Comparison of ENCODE assay signal across 28 cellular contexts in the genomic region with DNA sequence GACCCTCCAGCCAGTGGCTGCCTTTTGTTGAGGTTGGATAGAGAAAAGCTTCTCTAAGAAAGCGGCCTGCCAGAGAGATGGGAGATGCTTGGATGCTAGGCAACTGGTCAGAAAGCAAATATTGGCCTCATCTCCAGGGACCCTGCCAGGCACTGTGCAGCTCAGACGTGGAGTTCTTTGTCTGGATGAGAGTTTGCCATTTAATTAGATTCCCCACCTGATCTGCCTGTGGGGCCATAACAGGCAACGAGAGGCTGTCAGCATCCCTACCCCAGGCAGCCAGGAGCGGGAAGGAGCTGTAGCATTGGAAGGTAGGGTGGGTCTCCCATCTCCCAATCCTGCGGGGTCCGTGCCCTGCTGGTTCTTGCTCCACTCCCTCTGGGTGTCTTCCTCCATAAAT. TPM values are rescaled to one million over a fixed set of nuclear protein-coding genes. Genes with fewer than 3 reads are reported as not detected.
"Had no signal": no experiment of that assay in that cellular context is flagged by ENCODE, and none has a peak within 500 bp of the region (broad histone marks: within the 10 kb centered on the region; RNA-seq: fewer than 3 reads in every experiment).

No MANE protein-coding gene starts in this region.

- H3K9me3 Mint-ChIP-seq: activated CD4-positive, alpha-beta T cell treated with anti-CD3 and anti-CD28 coated beads, Interleukin-2, amount 10 ng/mL, durations not matched to agents 7 days and 5 days; activated CD8-positive, alpha-beta T cell treated with anti-CD3 and anti-CD28 coated beads for 36 hours; activated naive CD4-positive, alpha-beta T cell treated with anti-CD3 and anti-CD28 coated beads, Interleukin-2, amount 50 U/mL, for 24 hours; activated T-helper 1 cell treated with anti-CD3 and anti-CD28 coated beads, Interleukin-12 subunit alpha, Interleukin-12 subunit beta, Interleukin-2, Interleukin-4 antibody, amounts not matched to agents 30 ng/mL and 10 ng/mL and 1 ng/mL, durations not matched to agents 14 hours and 24 hours and 36 hours; effector memory CD8-positive, alpha-beta T cell; natural killer cell; stimulated activated effector memory CD8-positive, alpha-beta T cell treated with anti-CD3 and anti-CD28 coated beads, Interleukin-12 subunit alpha, Interleukin-12 subunit beta, amount 100 ng/mL, for 72 hours; stimulated activated naive CD8-positive, alpha-beta T cell treated with anti-CD3 and anti-CD28 coated beads, Interleukin-15, amount 100 ng/mL, for 72 hours had no signal

- H3K4me1 ChIP-seq: right lobe of liver had no signal

- DNase-seq: activated CD4-positive, alpha-beta T cell treated with anti-CD3 and anti-CD28 coated beads, Interleukin-2, amount 10 ng/mL, durations not matched to agents 7 days and 5 days; activated CD4-positive, CD25-positive, alpha-beta regulatory T cell treated with anti-CD3 and anti-CD28 coated beads, Interleukin-2, amount 50 U/mL, for 72 hours; activated CD8-positive, alpha-beta memory T cell treated with anti-CD3 and anti-CD28 coated beads, Interleukin-2, amount 10 ng/mL, durations not matched to agents 7 days and 5 days; activated CD8-positive, alpha-beta T cell treated with anti-CD3 and anti-CD28 coated beads for 36 hours; activated gamma-delta T cell treated with Interleukin-2 at 50 U/mL for 16 hours; brain microvascular endothelial cell; central memory CD4-positive, alpha-beta T cell; effector memory CD8-positive, alpha-beta T cell; hippocampal formation; kidney glomerular epithelial cell; left ventricle myocardium superior; mammary epithelial cell; midbrain; natural killer cell; occipital lobe; right lobe of liver; stimulated activated CD4-positive, alpha-beta T cell treated with anti-CD3 and anti-CD28 coated beads, Interleukin-2, amount 100 ng/mL, for 24 hours; stimulated activated naive CD8-positive, alpha-beta T cell treated with anti-CD3 and anti-CD28 coated beads, Interleukin-15, amount 100 ng/mL, for 72 hours; tibial artery; WERI-Rb-1 had no signal

- H3K9me3 ChIP-seq: ascending aorta, esophagus muscularis mucosa, right lobe of liver, tibial artery had no signal

- H3K4me3 ChIP-seq: ascending aorta, esophagus muscularis mucosa, right lobe of liver, skin epidermis, tibial artery had no signal

- H3K4me3 Mint-ChIP-seq: activated CD4-positive, alpha-beta T cell treated with anti-CD3 and anti-CD28 coated beads, Interleukin-2, amount 10 ng/mL, durations not matched to agents 7 days and 5 days; activated CD8-positive, alpha-beta memory T cell treated with anti-CD3 and anti-CD28 coated beads, Interleukin-2, amount 10 ng/mL, durations not matched to agents 7 days and 5 days; activated CD8-positive, alpha-beta T cell treated with anti-CD3 and anti-CD28 coated beads for 36 hours; activated naive CD4-positive, alpha-beta T cell treated with anti-CD3 and anti-CD28 coated beads, Interleukin-2, amount 50 U/mL, for 24 hours; activated T-helper 1 cell treated with anti-CD3 and anti-CD28 coated beads, Interleukin-12 subunit alpha, Interleukin-12 subunit beta, Interleukin-2, Interleukin-4 antibody, amounts not matched to agents 30 ng/mL and 10 ng/mL and 1 ng/mL, durations not matched to agents 14 hours and 24 hours and 36 hours; effector memory CD8-positive, alpha-beta T cell; natural killer cell; stimulated activated effector memory CD8-positive, alpha-beta T cell treated with anti-CD3 and anti-CD28 coated beads, Interleukin-12 subunit alpha, Interleukin-12 subunit beta, amount 100 ng/mL, for 72 hours; stimulated activated naive CD8-positive, alpha-beta T cell treated with anti-CD3 and anti-CD28 coated beads, Interleukin-15, amount 100 ng/mL, for 72 hours had no signal

- H3K36me3 ChIP-seq: ascending aorta, brain microvascular endothelial cell, esophagus muscularis mucosa, right lobe of liver, tibial artery, WERI-Rb-1 had no signal

- H3K27ac Mint-ChIP-seq: activated CD4-positive, alpha-beta T cell treated with anti-CD3 and anti-CD28 coated beads, Interleukin-2, amount 10 ng/mL, durations not matched to agents 7 days and 5 days; activated CD8-positive, alpha-beta memory T cell treated with anti-CD3 and anti-CD28 coated beads, Interleukin-2, amount 10 ng/mL, durations not matched to agents 7 days and 5 days; activated CD8-positive, alpha-beta T cell treated with anti-CD3 and anti-CD28 coated beads for 36 hours; activated naive CD4-positive, alpha-beta T cell treated with anti-CD3 and anti-CD28 coated beads, Interleukin-2, amount 50 U/mL, for 24 hours; activated T-helper 1 cell treated with anti-CD3 and anti-CD28 coated beads, Interleukin-12 subunit alpha, Interleukin-12 subunit beta, Interleukin-2, Interleukin-4 antibody, amounts not matched to agents 30 ng/mL and 10 ng/mL and 1 ng/mL, durations not matched to agents 14 hours and 24 hours and 36 hours; effector memory CD8-positive, alpha-beta T cell; natural killer cell; stimulated activated effector memory CD8-positive, alpha-beta T cell treated with anti-CD3 and anti-CD28 coated beads, Interleukin-12 subunit alpha, Interleukin-12 subunit beta, amount 100 ng/mL, for 72 hours had no signal

- H3K27me3 ChIP-seq: ascending aorta, brain microvascular endothelial cell, right lobe of liver had no signal

- H3K27me3 Mint-ChIP-seq: activated CD4-positive, alpha-beta T cell treated with anti-CD3 and anti-CD28 coated beads, Interleukin-2, amount 10 ng/mL, durations not matched to agents 7 days and 5 days had no signal

- H3K36me3 Mint-ChIP-seq: activated CD8-positive, alpha-beta memory T cell treated with anti-CD3 and anti-CD28 coated beads, Interleukin-2, amount 10 ng/mL, durations not matched to agents 7 days and 5 days; activated naive CD4-positive, alpha-beta T cell treated with anti-CD3 and anti-CD28 coated beads, Interleukin-2, amount 50 U/mL, for 24 hours; natural killer cell; stimulated activated effector memory CD8-positive, alpha-beta T cell treated with anti-CD3 and anti-CD28 coated beads, Interleukin-12 subunit alpha, Interleukin-12 subunit beta, amount 100 ng/mL, for 72 hours had no signal

- H3K27ac ChIP-seq: ascending aorta, brain microvascular endothelial cell, esophagus muscularis mucosa, right lobe of liver, skin epidermis, tibial artery, WERI-Rb-1 had no signal

- H3K4me1 Mint-ChIP-seq: activated CD4-positive, alpha-beta T cell treated with anti-CD3 and anti-CD28 coated beads, Interleukin-2, amount 10 ng/mL, durations not matched to agents 7 days and 5 days; activated CD8-positive, alpha-beta memory T cell treated with anti-CD3 and anti-CD28 coated beads, Interleukin-2, amount 10 ng/mL, durations not matched to agents 7 days and 5 days; activated naive CD4-positive, alpha-beta T cell treated with anti-CD3 and anti-CD28 coated beads, Interleukin-2, amount 50 U/mL, for 24 hours; natural killer cell; stimulated activated naive CD8-positive, alpha-beta T cell treated with anti-CD3 and anti-CD28 coated beads, Interleukin-15, amount 100 ng/mL, for 72 hours had no signal

RNA-seq across cellular contexts. Expression of gene ASIC2, which starts 52.7 kb away (rescaled TPM):
- total RNA-seq: activated CD4-positive, alpha-beta T cell treated with anti-CD3 and anti-CD28 coated beads, Interleukin-2, amount 10 ng/mL, durations not matched to agents 7 days and 5 days; activated CD8-positive, alpha-beta memory T cell treated with anti-CD3 and anti-CD28 coated beads, Interleukin-2, amount 10 ng/mL, durations not matched to agents 7 days and 5 days; activated CD8-positive, alpha-beta T cell treated with anti-CD3 and anti-CD28 coated beads for 36 hours; activated T-helper 1 cell treated with anti-CD3 and anti-CD28 coated beads, Interleukin-12 subunit alpha, Interleukin-12 subunit beta, Interleukin-2, Interleukin-4 antibody, amounts not matched to agents 30 ng/mL and 10 ng/mL and 1 ng/mL, durations not matched to agents 14 hours and 24 hours and 36 hours; ascending aorta; dermis microvascular lymphatic vessel endothelial cell; left ventricle myocardium superior; natural killer cell; ureter had no signal
